Comparison of ENCODE assay signal across 23 cellular contexts in genomic region chr2:99624682-99625081, GRCh38.
A peak's percentile ranks its signal among the peaks of the same experiment; 100 is the strongest.
DNase-seq lines count a peak whose midpoint lies in the region; ATAC-seq and TF ChIP-seq lines count a peak whose summit lies in the region.
"Had no signal": no experiment of that assay in that cellular context is flagged by ENCODE, and none has a peak within 500 bp of the region (broad histone marks: within the 10 kb centered on the region; RNA-seq: fewer than 3 reads in every experiment).

No MANE protein-coding gene starts in this region.

- no peak for TF ChIP-seq CTCF in heart left ventricle (IDR thresholded peaks at IDR 0.05)

- H3K27me3 ChIP-seq in Karpas-422 (ENCODE audit: low read length) (no peaks in the 10 kb centered on the region), heart left ventricle (no peaks in the 10 kb centered on the region), neuronal stem cell (ENCODE audit: control insufficient read depth in 3 of 3, insufficient read depth in 3 of 3, low read depth in 1 of 3, low read length in 3 of 3) (no peaks in the 10 kb centered on the region), mesenchymal stem cell (ENCODE audit: control insufficient read depth in 1 of 2, insufficient read depth in 1 of 2, low read length in 2 of 2) (peaks cover 0 to 54% of the 10 kb centered on the region in 2 experiments)
- H3K27me3 ChIP-seq: BLaER1 treated with 17β-estradiol and CSF1 and Interleukin-3, amounts not matched to agents 10 nM and 100 nM; esophagus muscularis mucosa; tibial artery had no signal

- no peak overlapping the region for H4K8ac ChIP-seq in neuronal stem cell (ENCODE audit: low read depth, low read length)
- no peak overlapping the region for H4K8ac ChIP-seq in mesenchymal stem cell (ENCODE audit: low read length)

- H3K27ac ChIP-seq in Karpas-422 (ENCODE audit: low read length), result peak overlapping the region; percentile 88
- peak overlapping the region in 2 of 12 donors; percentile 32 to 39 for H3K27ac ChIP-seq in heart left ventricle
- H3K27ac ChIP-seq in neuronal stem cell (replicated peaks; ENCODE audit: low read length), result no peak overlapping the region
- no peak overlapping the region for H3K27ac ChIP-seq in mesenchymal stem cell (ENCODE audit: low read length, poor library complexity, severe bottlenecking)
- H3K27ac ChIP-seq: BLaER1 treated with 17β-estradiol and CSF1 and Interleukin-3, amounts not matched to agents 10 nM and 100 nM; coronary artery; esophagus muscularis mucosa; RWPE1; tibial artery had no signal

- H3K36me3 Mint-ChIP-seq in stimulated activated effector memory CD8-positive, alpha-beta T cell treated with anti-CD3 and anti-CD28 coated beads, Interleukin-12 subunit alpha, Interleukin-12 subunit beta, amount 100 ng/mL, for 72 hours, result no peaks in the 10 kb centered on the region

- H3K9me2 ChIP-seq in Karpas-422 (replicated peaks; ENCODE audit: insufficient read depth, low read length), result no peaks in the 10 kb centered on the region
- H3K9me2 ChIP-seq: SK-N-SH had no signal

- WGBS in heart left ventricle, 4 donors, result 52 to 60% (median 57%) methylated on average over 10 of the region's 10 CpGs
- WGBS in neuronal stem cell (ENCODE audit: extremely low coverage in 2 of 2, insufficient read length in 2 of 2, insufficient replicate concordance in 1 of 2), 2 donors, result no CpG with 5 or more reads among the region's 10 CpGs
- 86% methylated on average over 7 of the region's 10 CpGs for WGBS in mesenchymal stem cell

- H2AFZ ChIP-seq in Karpas-422 (ENCODE audit: low read length) (no peak overlapping the region), neuronal stem cell (ENCODE audit: low read length) (no peak overlapping the region), mesenchymal stem cell (ENCODE audit: low read depth, low read length) (no peak overlapping the region)

- intact Hi-C loops in heart left ventricle (cut with DNase I), result no loop called here

- H3K4me2 ChIP-seq in Karpas-422 (ENCODE audit: low read depth, low read length, poor library complexity, severe bottlenecking), result peak overlapping the region; percentile 64
- no peak overlapping the region for H3K4me2 ChIP-seq in neuronal stem cell (ENCODE audit: insufficient read depth, low read length, poor library complexity, severe bottlenecking)
- H3K4me2 ChIP-seq in mesenchymal stem cell (ENCODE audit: low read length, poor library complexity, severe bottlenecking), result no peak overlapping the region
- H3K4me2 ChIP-seq: BLaER1 treated with 17β-estradiol and CSF1 and Interleukin-3, amounts not matched to agents 10 nM and 100 nM; SK-N-SH had no signal

- no peak for TF ChIP-seq POLR2A in heart left ventricle (IDR thresholded peaks at IDR 0.05)

- no peak overlapping the region for H4K91ac ChIP-seq in neuronal stem cell (ENCODE audit: low read depth, low read length, poor library complexity)
- H4K91ac ChIP-seq in mesenchymal stem cell (ENCODE audit: low read length), result no peak overlapping the region

- H3K18ac ChIP-seq in neuronal stem cell (ENCODE audit: low read length) (no peak overlapping the region), mesenchymal stem cell (ENCODE audit: low read depth in 1 of 2, low read length in 2 of 2) (no peak overlapping the region)

- H3K36me3 ChIP-seq in Karpas-422 (ENCODE audit: insufficient read depth, low read length) (no peaks in the 10 kb centered on the region), heart left ventricle (no peaks in the 10 kb centered on the region), neuronal stem cell (replicated peaks in 1 of 2; ENCODE audit: control insufficient read depth in 2 of 2, insufficient read depth in 2 of 2, low read length in 2 of 2) (no peaks in the 10 kb centered on the region), mesenchymal stem cell (ENCODE audit: control insufficient read depth in 1 of 2, insufficient read depth in 2 of 2, low read depth in 1 of 2, low read length in 2 of 2) (peaks cover 0 to 11% of the 10 kb centered on the region in 2 experiments)
- H3K36me3 ChIP-seq: esophagus muscularis mucosa, tibial artery had no signal

- H3K4ac ChIP-seq in neuronal stem cell (ENCODE audit: low read length), result no peak overlapping the region
- H3K4ac ChIP-seq in mesenchymal stem cell (ENCODE audit: low read depth in 1 of 2, low read length in 2 of 2), result peak overlapping the region in 1 of 2 experiments; percentile 35

- H2BK15ac ChIP-seq in neuronal stem cell (ENCODE audit: low read length) (no peak overlapping the region), mesenchymal stem cell (ENCODE audit: low read depth, poor library complexity, severe bottlenecking) (no peak overlapping the region)

- H2BK5ac ChIP-seq in neuronal stem cell (ENCODE audit: low read length), result no peak overlapping the region
- H2BK5ac ChIP-seq in mesenchymal stem cell (ENCODE audit: low read depth, low read length, poor library complexity, severe bottlenecking), result no peak overlapping the region

- H3K9ac ChIP-seq in Karpas-422 (ENCODE audit: low read length), result peak overlapping the region; percentile 49; the same call in 1 of the 2 replicates
- H3K9ac ChIP-seq in neuronal stem cell (ENCODE audit: low read depth, low read length, poor library complexity), result no peak overlapping the region
- H3K9ac ChIP-seq in mesenchymal stem cell (ENCODE audit: low read length), result no peak overlapping the region
- H3K9ac ChIP-seq: BLaER1 treated with 17β-estradiol and CSF1 and Interleukin-3, amounts not matched to agents 10 nM and 100 nM; SK-N-SH had no signal

- no peak overlapping the region for H2AK5ac ChIP-seq in neuronal stem cell (ENCODE audit: low read depth, low read length)
- H2AK5ac ChIP-seq in mesenchymal stem cell (ENCODE audit: low read length, severe bottlenecking), result no peak overlapping the region

- H3K4me1 ChIP-seq in Karpas-422 (ENCODE audit: low read length) (peaks cover 53% of the 10 kb centered on the region), heart left ventricle (peaks cover 0 to 37% (median 22%) of the 10 kb centered on the region in 12 donors), neuronal stem cell (ENCODE audit: control insufficient read depth in 2 of 2, insufficient read depth in 1 of 2, low read depth in 1 of 2, low read length in 2 of 2) (peaks cover 3% of the 10 kb centered on the region in 2 donors), mesenchymal stem cell (ENCODE audit: control insufficient read depth, insufficient read depth, low read depth, low read length) (peaks cover 4% of the 10 kb centered on the region)

- H3K9me3 Mint-ChIP-seq in stimulated activated effector memory CD8-positive, alpha-beta T cell treated with anti-CD3 and anti-CD28 coated beads, Interleukin-12 subunit alpha, Interleukin-12 subunit beta, amount 100 ng/mL, for 72 hours, result no peaks in the 10 kb centered on the region
- H3K9me3 Mint-ChIP-seq: activated CD4-positive, alpha-beta T cell treated with anti-CD3 and anti-CD28 coated beads, Interleukin-2, amount 10 ng/mL, durations not matched to agents 24 days and 14 days; activated naive CD4-positive, alpha-beta T cell treated with anti-CD3 and anti-CD28 coated beads for 36 hours; activated T-cell treated with anti-CD3 and anti-CD28 coated beads, Interleukin-2, amount 50 U/mL, for 72 hours; stimulated activated memory B cell treated with anti-CD40 and anti-IgM and Interleukin-4, amounts not matched to agents 10 μg/mL and 1 μg/mL and 100 μg/mL, for 72 hours had no signal

- H3K79me2 ChIP-seq in Karpas-422 (ENCODE audit: low read length), result no peaks in the 10 kb centered on the region

- H3K9me3 ChIP-seq in Karpas-422 (ENCODE audit: low read length) (no peaks in the 10 kb centered on the region), heart left ventricle (no peaks in the 10 kb centered on the region), neuronal stem cell (replicated peaks in 1 of 2; ENCODE audit: control insufficient read depth in 2 of 2, insufficient read depth in 1 of 2, low read depth in 1 of 2, low read length in 2 of 2) (peaks cover 3 to 8% of the 10 kb centered on the region in 2 donors), mesenchymal stem cell (ENCODE audit: control insufficient read depth, low read length) (no peaks in the 10 kb centered on the region)
- H3K9me3 ChIP-seq: esophagus muscularis mucosa, SK-N-SH, tibial artery had no signal

- DNase-seq in Karpas-422 (peak; percentile 48), NCI-H526 treated with DMSO at 0.1 percent for 48 hours (lab: John Stamatoyannopoulos, UW) (peak; percentile 66), heart left ventricle (peak in 3 of 5 donors; percentile 38 to 76 (median 50)), neuronal stem cell (ENCODE audit: low spot score) (no peak), mesenchymal stem cell (no peak), NCI-H2196 treated with DMSO at 0.1 percent for 48 hours (lab: John Stamatoyannopoulos, UW; ENCODE audit: unreplicated experiment) (no peak)
- DNase-seq in stimulated activated effector memory CD8-positive, alpha-beta T cell treated with anti-CD3 and anti-CD28 coated beads, Interleukin-12 subunit alpha, Interleukin-12 subunit beta, amount 100 ng/mL, for 72 hours (ENCODE audit: low spot score in 2 of 2), result no peak
- no peak for DNase-seq in stimulated activated CD4-positive, alpha-beta T cell treated with anti-CD3 and anti-CD28 coated beads, Interleukin-4, amount 100 ng/mL, for 24 hours
- DNase-seq: activated CD4-positive, alpha-beta T cell treated with anti-CD3 and anti-CD28 coated beads, Interleukin-2, amount 10 ng/mL, durations not matched to agents 24 days and 14 days; activated naive CD4-positive, alpha-beta T cell treated with anti-CD3 and anti-CD28 coated beads for 36 hours; activated T-cell treated with anti-CD3 and anti-CD28 coated beads, Interleukin-2, amount 50 U/mL, for 72 hours; foreskin melanocyte; NCI-H2029; NCI-H524; SK-N-SH; T-helper 2 cell; tibial artery had no signal

- peak; percentile 47 to 85 (median 68) for ATAC-seq in heart left ventricle
- no peak for ATAC-seq in stimulated activated effector memory CD8-positive, alpha-beta T cell treated with anti-CD3 and anti-CD28 coated beads, Interleukin-12 subunit alpha, Interleukin-12 subunit beta, amount 100 ng/mL, for 72 hours
- ATAC-seq: activated T-cell treated with anti-CD3 and anti-CD28 coated beads, Interleukin-2, amount 50 U/mL, for 72 hours; GM12878; stimulated activated memory B cell treated with anti-CD40 and anti-IgM and Interleukin-4, amounts not matched to agents 10 μg/mL and 1 μg/mL and 100 μg/mL, for 72 hours had no signal

- H3K79me1 ChIP-seq in neuronal stem cell (ENCODE audit: low read depth, low read length) (no peaks in the 10 kb centered on the region), mesenchymal stem cell (replicated peaks; ENCODE audit: low read length, poor library complexity, severe bottlenecking) (peaks cover 13% of the 10 kb centered on the region)

- H3K27ac Mint-ChIP-seq in stimulated activated effector memory CD8-positive, alpha-beta T cell treated with anti-CD3 and anti-CD28 coated beads, Interleukin-12 subunit alpha, Interleukin-12 subunit beta, amount 100 ng/mL, for 72 hours, result no peak overlapping the region
- H3K27ac Mint-ChIP-seq: activated CD4-positive, alpha-beta T cell treated with anti-CD3 and anti-CD28 coated beads, Interleukin-2, amount 10 ng/mL, durations not matched to agents 24 days and 14 days; activated naive CD4-positive, alpha-beta T cell treated with anti-CD3 and anti-CD28 coated beads for 36 hours; activated T-cell treated with anti-CD3 and anti-CD28 coated beads, Interleukin-2, amount 50 U/mL, for 72 hours; stimulated activated memory B cell treated with anti-CD40 and anti-IgM and Interleukin-4, amounts not matched to agents 10 μg/mL and 1 μg/mL and 100 μg/mL, for 72 hours had no signal

- H2BK120ac ChIP-seq in neuronal stem cell (ENCODE audit: low read depth, low read length), result no peak overlapping the region
- no peak overlapping the region for H2BK120ac ChIP-seq in mesenchymal stem cell (ENCODE audit: low read depth, low read length)

- H3K14ac ChIP-seq in neuronal stem cell (ENCODE audit: low read length), result peak overlapping the region; percentile 47
- H3K14ac ChIP-seq in mesenchymal stem cell (ENCODE audit: low read length in 2 of 2), result no peak overlapping the region

- H3K4me3 ChIP-seq in Karpas-422 (ENCODE audit: low read length), result no peak overlapping the region
- H3K4me3 ChIP-seq in heart left ventricle, result no peak overlapping the region
- H3K4me3 ChIP-seq in neuronal stem cell (ENCODE audit: low read length in 2 of 2), result no peak overlapping the region
- no peak overlapping the region for H3K4me3 ChIP-seq in mesenchymal stem cell (ENCODE audit: insufficient read depth in 1 of 2, low read depth in 1 of 2, low read length in 2 of 2)
- H3K4me3 ChIP-seq: BLaER1 treated with 17β-estradiol and CSF1 and Interleukin-3, amounts not matched to agents 10 nM and 100 nM; coronary artery; esophagus muscularis mucosa; GM12878; tibial artery had no signal

- H3K4me3 Mint-ChIP-seq in stimulated activated effector memory CD8-positive, alpha-beta T cell treated with anti-CD3 and anti-CD28 coated beads, Interleukin-12 subunit alpha, Interleukin-12 subunit beta, amount 100 ng/mL, for 72 hours, result no peak overlapping the region
- H3K4me3 Mint-ChIP-seq: activated CD4-positive, alpha-beta T cell treated with anti-CD3 and anti-CD28 coated beads, Interleukin-2, amount 10 ng/mL, durations not matched to agents 24 days and 14 days; activated naive CD4-positive, alpha-beta T cell treated with anti-CD3 and anti-CD28 coated beads for 36 hours; activated T-cell treated with anti-CD3 and anti-CD28 coated beads, Interleukin-2, amount 50 U/mL, for 72 hours; stimulated activated memory B cell treated with anti-CD40 and anti-IgM and Interleukin-4, amounts not matched to agents 10 μg/mL and 1 μg/mL and 100 μg/mL, for 72 hours had no signal

- no peaks in the 10 kb centered on the region for H4K20me1 ChIP-seq in Karpas-422 (ENCODE audit: insufficient read depth, low read depth, low read length)

- no peak overlapping the region for H3K23ac ChIP-seq in neuronal stem cell (ENCODE audit: low read depth, low read length, poor library complexity)
- H3K23ac ChIP-seq in mesenchymal stem cell (ENCODE audit: low read length in 2 of 2), result no peak overlapping the region

- no peaks in the 10 kb centered on the region for H3K4me1 Mint-ChIP-seq in stimulated activated effector memory CD8-positive, alpha-beta T cell treated with anti-CD3 and anti-CD28 coated beads, Interleukin-12 subunit alpha, Interleukin-12 subunit beta, amount 100 ng/mL, for 72 hours
- H3K4me1 Mint-ChIP-seq: activated CD4-positive, alpha-beta T cell treated with anti-CD3 and anti-CD28 coated beads, Interleukin-2, amount 10 ng/mL, durations not matched to agents 24 days and 14 days; stimulated activated memory B cell treated with anti-CD40 and anti-IgM and Interleukin-4, amounts not matched to agents 10 μg/mL and 1 μg/mL and 100 μg/mL, for 72 hours had no signal

- H2BK12ac ChIP-seq in neuronal stem cell (ENCODE audit: low read length) (no peak overlapping the region), mesenchymal stem cell (ENCODE audit: low read length in 2 of 2) (no peak overlapping the region)

Comparison
In these comparisons a context has a peak if more than half of its experiments do, and no peak if none do; other contexts are left out.
1. DNase-seq: peak in Karpas-422 (single experiment), NCI-H526 treated with DMSO at 0.1 percent for 48 hours (single experiment) and heart left ventricle (3 of 5); none in neuronal stem cell (single experiment), stimulated activated effector memory CD8-positive, alpha-beta T cell treated with anti-CD3 and anti-CD28 coated beads, Interleukin-12 subunit alpha, Interleukin-12 subunit beta, amount 100 ng/mL, for 72 hours (0 of 2), mesenchymal stem cell (single experiment), stimulated activated CD4-positive, alpha-beta T cell treated with anti-CD3 and anti-CD28 coated beads, Interleukin-4, amount 100 ng/mL, for 24 hours (single experiment) and NCI-H2196 treated with DMSO at 0.1 percent for 48 hours (single experiment).